ENCODE assay signal across 21 cellular contexts in genomic region chr13:64127192-64127591, GRCh38.
DNase-seq lines count a peak whose midpoint lies in the region; ATAC-seq, FAIRE-seq and TF ChIP-seq lines count a peak whose summit lies in the region.
"Had no signal": no experiment of that assay in that cellular context is flagged by ENCODE, and none has a peak within 500 bp of the region (broad histone marks: within the 10 kb centered on the region; RNA-seq: fewer than 3 reads in every experiment).

No MANE protein-coding gene starts in this region.

- H4K5ac ChIP-seq in IMR-90 (ENCODE audit: low read depth, low read length), result no peak overlapping the region

- no peak overlapping the region for H3K18ac ChIP-seq in IMR-90 (ENCODE audit: low read depth, low read length)
- H3K18ac ChIP-seq in neuronal stem cell (ENCODE audit: low read length), result no peak overlapping the region

- H3K9me3 ChIP-seq in A549, result no peaks in the 10 kb centered on the region
- no peaks in the 10 kb centered on the region for H3K9me3 ChIP-seq in IMR-90 (ENCODE audit: control insufficient read depth, insufficient read depth, low read length)
- H3K9me3 ChIP-seq in SU-DHL-6 (ENCODE audit: insufficient read depth, low read length), result no peaks in the 10 kb centered on the region
- no peaks in the 10 kb centered on the region for H3K9me3 ChIP-seq in neuronal stem cell (replicated peaks in 1 of 2; ENCODE audit: control insufficient read depth in 2 of 2, insufficient read depth in 1 of 2, low read depth in 1 of 2, low read length in 2 of 2)
- H3K9me3 ChIP-seq in small intestine (ENCODE audit: control insufficient read depth, low read depth), result no peaks in the 10 kb centered on the region
- H3K9me3 ChIP-seq: BE2C had no signal

- H3K9me1 ChIP-seq in IMR-90 (ENCODE audit: insufficient read depth, low read length), result no peaks in the 10 kb centered on the region

- TF ChIP-seq POLR2A in A549 (IDR thresholded peaks at IDR 0.05; ENCODE audit: low read length) (no peak), IMR-90 (IDR thresholded peaks at IDR 0.05; ENCODE audit: low read depth, low read length) (no peak)

- in situ Hi-C loops in IMR-90 (cut with MboI; ENCODE audit: low sequenced_read_pairs), result no loop called here

- no peak overlapping the region for H3K23ac ChIP-seq in IMR-90 (ENCODE audit: low read depth, low read length)
- H3K23ac ChIP-seq in neuronal stem cell (ENCODE audit: low read depth, low read length, poor library complexity), result no peak overlapping the region

- H4K8ac ChIP-seq in IMR-90 (ENCODE audit: low read depth in 2 of 2, low read length in 2 of 2) (no peak overlapping the region), neuronal stem cell (ENCODE audit: low read depth, low read length) (no peak overlapping the region)

- H3K9ac ChIP-seq in IMR-90 (ENCODE audit: low read depth, low read length), result no peak overlapping the region
- H3K9ac ChIP-seq in SU-DHL-6 (ENCODE audit: low read length), result no peak overlapping the region
- no peak overlapping the region for H3K9ac ChIP-seq in neuronal stem cell (ENCODE audit: low read depth, low read length, poor library complexity)

- H4K91ac ChIP-seq in IMR-90 (ENCODE audit: insufficient read depth, low read depth, low read length) (no peak overlapping the region), neuronal stem cell (ENCODE audit: low read depth, low read length, poor library complexity) (no peak overlapping the region)

- no peak overlapping the region for H2BK120ac ChIP-seq in IMR-90 (ENCODE audit: low read depth, low read length)
- no peak overlapping the region for H2BK120ac ChIP-seq in neuronal stem cell (ENCODE audit: low read depth, low read length)

- TF ChIP-seq EP300 in A549 (IDR thresholded peaks at IDR 0.05), result no peak

- no peak overlapping the region for H3K27ac ChIP-seq in A549
- no peak overlapping the region for H3K27ac ChIP-seq in IMR-90 (ENCODE audit: insufficient read depth, low read length)
- no peak overlapping the region for H3K27ac ChIP-seq in SU-DHL-6 (ENCODE audit: low read depth, low read length)
- no peak overlapping the region for H3K27ac ChIP-seq in neuronal stem cell (replicated peaks; ENCODE audit: low read length)
- no peak overlapping the region for H3K27ac ChIP-seq in small intestine (ENCODE audit: low read depth in 1 of 2, low read length in 1 of 2)

- no TSS peak for BruUV-seq in IMR-90 (replicated peaks; lab: Mats Ljungman, UMichigan)

- no peak for ATAC-seq in A549
- ATAC-seq in IMR-90 (ENCODE audit: low read depth), result no peak
- ATAC-seq in HG03135 (IDR thresholded peaks at IDR 0.05; ENCODE audit: unreplicated experiment), result no peak
- ATAC-seq: GM12878 had no signal

- no peaks in the 10 kb centered on the region for H3F3A ChIP-seq in SU-DHL-6 (ENCODE audit: insufficient read depth)

- H2AK5ac ChIP-seq in IMR-90 (ENCODE audit: low read depth, low read length), result no peak overlapping the region
- H2AK5ac ChIP-seq in neuronal stem cell (ENCODE audit: low read depth, low read length), result no peak overlapping the region

- dilution Hi-C loops in IMR-90 (cut with HindIII; ENCODE audit: low sequenced_read_pairs, unreplicated experiment), result no loop called here

- TF ChIP-seq RAD21 in A549 (conservative IDR thresholded peaks at IDR 0.05 in 1 of 2, IDR thresholded peaks at IDR 0.05 in 1 of 2) (no peak), IMR-90 (IDR thresholded peaks at IDR 0.05; ENCODE audit: low read length) (no peak)

- TF ChIP-seq CTCF in A549 (IDR thresholded peaks at IDR 0.05) (no peak), IMR-90 (conservative IDR thresholded peaks at IDR 0.05; ENCODE audit: low read depth, low read length) (no peak), SU-DHL-6 (IDR thresholded peaks at IDR 0.05; ENCODE audit: insufficient read depth, low read length, poor library complexity, severe bottlenecking) (no peak)

- no peaks in the 10 kb centered on the region for H3K79me1 ChIP-seq in IMR-90 (ENCODE audit: low read depth in 1 of 2, low read length in 2 of 2)
- no peaks in the 10 kb centered on the region for H3K79me1 ChIP-seq in neuronal stem cell (ENCODE audit: low read depth, low read length)

- H2AK9ac ChIP-seq in IMR-90 (replicated peaks; ENCODE audit: low read depth, low read length, poor library complexity), result no peak overlapping the region

- H3K56ac ChIP-seq in IMR-90 (ENCODE audit: extremely low read depth, insufficient read depth, low read length), result no peak overlapping the region

- 78% methylated on average over 2 of the region's 2 CpGs for WGBS in A549 (ENCODE audit: missing lambda C conversion rate)
- no CpG with 5 or more reads among the region's 2 CpGs for WGBS in IMR-90 (ENCODE audit: extremely low coverage in 2 of 2, insufficient read length in 1 of 2), 2 experiments
- no CpG with 5 or more reads among the region's 2 CpGs for WGBS in neuronal stem cell (ENCODE audit: extremely low coverage in 2 of 2, insufficient read length in 2 of 2, insufficient replicate concordance in 1 of 2), 2 donors
- 77 to 86% (median 80%) methylated on average over 2 of the region's 2 CpGs for WGBS in small intestine, 3 donors

- no peaks in the 10 kb centered on the region for H3K79me2 ChIP-seq in SU-DHL-6 (ENCODE audit: insufficient read depth, low read length)

- no peaks in the 10 kb centered on the region for H3K4me1 ChIP-seq in A549
- H3K4me1 ChIP-seq in IMR-90 (ENCODE audit: control insufficient read depth, insufficient read depth, low read length), result no peaks in the 10 kb centered on the region
- H3K4me1 ChIP-seq in neuronal stem cell (ENCODE audit: control insufficient read depth in 2 of 2, insufficient read depth in 1 of 2, low read depth in 1 of 2, low read length in 2 of 2), result no peaks in the 10 kb centered on the region
- H3K4me1 ChIP-seq in small intestine (ENCODE audit: control insufficient read depth in 2 of 2, insufficient read depth in 1 of 2, low read depth in 1 of 2, low read length in 1 of 2), result no peaks in the 10 kb centered on the region
- H3K4me1 ChIP-seq: BE2C had no signal

- H3K4me2 ChIP-seq in A549 (no peak overlapping the region), IMR-90 (ENCODE audit: low read depth, low read length) (no peak overlapping the region), SU-DHL-6 (ENCODE audit: low read depth, low read length, poor library complexity, severe bottlenecking) (no peak overlapping the region), neuronal stem cell (ENCODE audit: insufficient read depth, low read length, poor library complexity, severe bottlenecking) (no peak overlapping the region)

- H2AFZ ChIP-seq in IMR-90 (replicated peaks; ENCODE audit: low read length, poor library complexity) (no peak overlapping the region), SU-DHL-6 (ENCODE audit: low read depth, low read length, severe bottlenecking) (peak overlapping the region; percentile 62), neuronal stem cell (ENCODE audit: low read length) (peak overlapping the region; percentile 72)

- H2BK15ac ChIP-seq in IMR-90 (ENCODE audit: low read depth, low read length) (no peak overlapping the region), neuronal stem cell (ENCODE audit: low read length) (no peak overlapping the region)

- H4K20me1 ChIP-seq in IMR-90 (ENCODE audit: insufficient read depth, low read length) (no peaks in the 10 kb centered on the region), SU-DHL-6 (ENCODE audit: low read depth, low read length) (no peaks in the 10 kb centered on the region)

- H3K27me3 ChIP-seq in IMR-90 (ENCODE audit: control insufficient read depth, insufficient read depth, low read length) (no peaks in the 10 kb centered on the region), SU-DHL-6 (ENCODE audit: low read length) (no peaks in the 10 kb centered on the region), neuronal stem cell (ENCODE audit: control insufficient read depth in 3 of 3, insufficient read depth in 3 of 3, low read depth in 1 of 3, low read length in 3 of 3) (no peaks in the 10 kb centered on the region), small intestine (ENCODE audit: control insufficient read depth in 2 of 2, insufficient read depth in 2 of 2, low read length in 2 of 2) (no peaks in the 10 kb centered on the region)
- H3K27me3 ChIP-seq: BE2C had no signal

- no peak overlapping the region for H2BK12ac ChIP-seq in neuronal stem cell (ENCODE audit: low read length)

- no peak overlapping the region for H2BK20ac ChIP-seq in IMR-90 (ENCODE audit: low read depth, low read length)

- POLR2A ChIA-PET in A549 (lab: Yijun Ruan, JAX), result no interaction called here
- POLR2A ChIA-PET in IMR-90 (lab: Charles Lee; ENCODE audit: unreplicated experiment), result no interaction called here

- intact Hi-C loops in IMR-90 (cut with micrococcal nuclease), result no loop called here

- H3K14ac ChIP-seq in IMR-90 (replicated peaks; ENCODE audit: low read depth, low read length), result no peak overlapping the region
- no peak overlapping the region for H3K14ac ChIP-seq in neuronal stem cell (ENCODE audit: low read length)

- FAIRE-seq in A549 (lab: Jason Lieb, UNC) (no peak), small intestine (lab: Jason Lieb, UNC) (no peak)
- FAIRE-seq: GM12878, H1 had no signal

- H3K4me3 ChIP-seq in A549 (no peak overlapping the region), IMR-90 (ENCODE audit: insufficient read depth, low read depth, low read length) (no peak overlapping the region), SU-DHL-6 (ENCODE audit: insufficient read depth, low read length, poor library complexity, severe bottlenecking) (no peak overlapping the region), neuronal stem cell (ENCODE audit: low read length in 2 of 2) (no peak overlapping the region), small intestine (ENCODE audit: low read depth in 1 of 2, low read length in 2 of 2) (no peak overlapping the region)
- H3K4me3 ChIP-seq: GM12878 had no signal

- no peaks in the 10 kb centered on the region for H3K9me2 ChIP-seq in SU-DHL-6 (replicated peaks; ENCODE audit: insufficient read depth, low read length)

- H3K36me3 ChIP-seq in IMR-90 (ENCODE audit: control insufficient read depth, insufficient read depth, low read length) (no peaks in the 10 kb centered on the region), SU-DHL-6 (ENCODE audit: low read length) (no peaks in the 10 kb centered on the region), neuronal stem cell (replicated peaks in 1 of 2; ENCODE audit: control insufficient read depth in 2 of 2, insufficient read depth in 2 of 2, low read length in 2 of 2) (no peaks in the 10 kb centered on the region), small intestine (ENCODE audit: control insufficient read depth in 2 of 2, insufficient read depth in 2 of 2, low read length in 2 of 2) (no peaks in the 10 kb centered on the region)
- H3K36me3 ChIP-seq: BE2C had no signal

- no peak for DNase-seq in A549 (ENCODE audit: low read depth in 1 of 2, low spot score in 1 of 2)
- no peak for DNase-seq in IMR-90
- DNase-seq in neuronal stem cell (ENCODE audit: low spot score), result no peak
- DNase-seq in small intestine, result no peak
- DNase-seq in NCI-H2227 treated with DMSO at 0.1 percent for 48 hours (lab: John Stamatoyannopoulos, UW), result no peak
- DNase-seq: 8988T; ACHN; BE2C; C1 segment of cervical spinal cord; CD4-positive, CD25-positive, alpha-beta regulatory T cell; CD8-positive, alpha-beta memory T cell; COR-L47; DMS 273 treated with DMSO at 0.1 percent for 48 hours; DMS53; DND-41; EL; H9 had no signal

- no peak overlapping the region for H3K4ac ChIP-seq in IMR-90 (ENCODE audit: low read depth, low read length)
- H3K4ac ChIP-seq in neuronal stem cell (ENCODE audit: low read length), result no peak overlapping the region

- H2BK5ac ChIP-seq in IMR-90 (ENCODE audit: low read depth, low read length, poor library complexity, severe bottlenecking), result no peak overlapping the region
- H2BK5ac ChIP-seq in neuronal stem cell (ENCODE audit: low read length), result no peak overlapping the region

- CTCF ChIA-PET in A549 (lab: Yijun Ruan, JAX) (no interaction called here), IMR-90 (lab: Yijun Ruan, JAX) (no interaction called here)
